Comparison of ENCODE assay signal across 10 cellular contexts in genomic region chr17:137166-137807, GRCh38. TPM values are rescaled to one million over a fixed set of nuclear protein-coding genes. Genes with fewer than 3 reads are reported as not detected.
DNase-seq lines count a peak whose midpoint lies in the region; ATAC-seq and TF ChIP-seq lines count a peak whose summit lies in the region.
"Not testable (repeated sequence)": the region's sequence is repeated elsewhere in the genome, so short reads cannot be mapped to it uniquely, and the experiment has no call there.
"Had no signal": no experiment of that assay in that cellular context is flagged by ENCODE, and none has a peak within 500 bp of the region (broad histone marks: within the 10 kb centered on the region; RNA-seq: fewer than 3 reads in every experiment).

Gene SCGB1C2 (plus strand): TSS chr17:137569. CDS start chr17:137591, 22 bp downstream.

- TF ChIP-seq CTCF in WERI-Rb-1 (IDR thresholded peaks at IDR 0.05; ENCODE audit: low read depth, low read length); chondrocyte (IDR thresholded peaks at IDR 0.05); spleen (IDR thresholded peaks at IDR 0.05 in 8 of 11, conservative IDR thresholded peaks at IDR 0.05 in 3 of 11): not testable (repeated sequence)

- not testable (repeated sequence) for H3K36me3 ChIP-seq in CD4-positive, alpha-beta memory T cell (ENCODE audit: insufficient read depth, low read length); WERI-Rb-1; spleen

- WGBS in right cardiac atrium = 89% methylated on average over 11 of the region's 16 CpGs
- 60 to 90% (median 86%) methylated on average over 1 to 11 of the region's 16 CpGs; no CpG with 5 or more reads in 1 of the 5 donors for WGBS in spleen, 5 donors

- peak within 1 kb of the TSS in 4 of 7 donors; percentile 24 to 46 (median 29) for H3K27ac Mint-ChIP-seq in CD4-positive, alpha-beta memory T cell
- H3K27ac Mint-ChIP-seq in chondrocyte (ENCODE audit: unreplicated experiment); natural killer cell treated with Interleukin-12 subunit alpha and Interleukin-12 subunit beta and Interleukin-15 and Interleukin-18, amount 100 ng/mL, for 72 hours: not testable (repeated sequence)

- H3K9me3 Mint-ChIP-seq in CD4-positive, alpha-beta memory T cell; chondrocyte (ENCODE audit: low read depth); natural killer cell treated with Interleukin-12 subunit alpha and Interleukin-12 subunit beta and Interleukin-15 and Interleukin-18, amount 100 ng/mL, for 72 hours: not testable (repeated sequence)

- H3K4me1 ChIP-seq in CD4-positive, alpha-beta memory T cell (ENCODE audit: insufficient read depth, low read length); right cardiac atrium (ENCODE audit: control insufficient read depth, insufficient read depth, low read length); spleen: not testable (repeated sequence)

- H3K4me3 Mint-ChIP-seq in CD4-positive, alpha-beta memory T cell = peak within 1 kb of the TSS in 3 of 8 donors; percentile 5 to 48 (median 39)
- not testable (repeated sequence) for H3K4me3 Mint-ChIP-seq in chondrocyte (ENCODE audit: unreplicated experiment)
- H3K4me3 Mint-ChIP-seq in natural killer cell treated with Interleukin-12 subunit alpha and Interleukin-12 subunit beta and Interleukin-15 and Interleukin-18, amount 100 ng/mL, for 72 hours = peak within 1 kb of the TSS; percentile 57

- H3K27me3 ChIP-seq in CD4-positive, alpha-beta memory T cell (ENCODE audit: insufficient read depth, low read length); WERI-Rb-1 (ENCODE audit: insufficient read depth, low read depth, severe bottlenecking); right cardiac atrium (ENCODE audit: control insufficient read depth, insufficient read depth); spleen (replicated peaks in 1 of 7): not testable (repeated sequence)

- intact Hi-C loops in CD4-positive, alpha-beta memory T cell (cut with micrococcal nuclease); right cardiac atrium (cut with DNase I); spleen (cut with DNase I; ENCODE audit: low total_unique reads): not testable (repeated sequence)

- CTCF ChIA-PET in CD4-positive, alpha-beta memory T cell (lab: Charles Lee; ENCODE audit: partially characterized antibody) = not testable (repeated sequence)

- TF ChIP-seq POLR2A in spleen (IDR thresholded peaks at IDR 0.05) = not testable (repeated sequence)

- H3K4me1 Mint-ChIP-seq in CD4-positive, alpha-beta memory T cell; chondrocyte (ENCODE audit: low read depth); natural killer cell treated with Interleukin-12 subunit alpha and Interleukin-12 subunit beta and Interleukin-15 and Interleukin-18, amount 100 ng/mL, for 72 hours (ENCODE audit: low read depth in 2 of 2): not testable (repeated sequence)

- not testable (repeated sequence) for H3K9me3 ChIP-seq in CD4-positive, alpha-beta memory T cell (ENCODE audit: control insufficient read depth in 1 of 2, low read length in 2 of 2); WERI-Rb-1 (ENCODE audit: severe bottlenecking); right cardiac atrium (ENCODE audit: control insufficient read depth, low read length); spleen

- POLR2A ChIA-PET in CD4-positive, alpha-beta memory T cell (lab: Charles Lee; ENCODE audit: partially characterized antibody) = not testable (repeated sequence)

- H3K4me3 ChIP-seq in CD4-positive, alpha-beta memory T cell (ENCODE audit: low read length in 2 of 2); WERI-Rb-1 (ENCODE audit: low read depth, low read length); right cardiac atrium (ENCODE audit: low read length); spleen: not testable (repeated sequence)

- ATAC-seq in right cardiac atrium = peak; percentile 5 to 10
- ATAC-seq in natural killer cell treated with Interleukin-12 subunit alpha and Interleukin-12 subunit beta and Interleukin-15 and Interleukin-18, amount 100 ng/mL, for 72 hours = not testable (repeated sequence)

- not testable (repeated sequence) for DNase-seq in CD4-positive, alpha-beta memory T cell; right cardiac atrium; natural killer cell treated with Interleukin-12 subunit alpha and Interleukin-12 subunit beta and Interleukin-15 and Interleukin-18, amount 100 ng/mL, for 72 hours (ENCODE audit: low spot score)
- DNase-seq in WERI-Rb-1 (peak; percentile 3), chondrocyte (ENCODE audit: low spot score) (peak; percentile 20), spleen (peak; percentile 18)
- peak; percentile 43 for DNase-seq in activated effector memory CD4-positive, alpha-beta T cell treated with anti-CD3 and anti-CD28 coated beads, Interleukin-2, amount 50 U/mL, for 16 hours

- not testable (repeated sequence) for H3K36me3 Mint-ChIP-seq in CD4-positive, alpha-beta memory T cell; chondrocyte (ENCODE audit: low read depth); natural killer cell treated with Interleukin-12 subunit alpha and Interleukin-12 subunit beta and Interleukin-15 and Interleukin-18, amount 100 ng/mL, for 72 hours

- H3K27me3 Mint-ChIP-seq in CD4-positive, alpha-beta memory T cell; chondrocyte (ENCODE audit: low read depth); natural killer cell treated with Interleukin-12 subunit alpha and Interleukin-12 subunit beta and Interleukin-15 and Interleukin-18, amount 100 ng/mL, for 72 hours: not testable (repeated sequence)

- H3K27ac ChIP-seq in CD4-positive, alpha-beta memory T cell (ENCODE audit: low read depth, low read length); WERI-Rb-1; right cardiac atrium (ENCODE audit: low read length); spleen: not testable (repeated sequence)

RNA-seq across cellular contexts. Expression of gene SCGB1C2, which starts in this region (rescaled TPM):
- total RNA-seq in CD4-positive, alpha-beta memory T cell = not detected
- polyA plus RNA-seq in CD4-positive, alpha-beta memory T cell = not detected
- total RNA-seq in chondrocyte (not detected in 3 replicates), right cardiac atrium (not detected), spleen (not detected)
- polyA plus RNA-seq in right cardiac atrium (not detected), spleen (not detected)
- not detected for total RNA-seq in natural killer cell treated with Interleukin-12 subunit alpha and Interleukin-12 subunit beta and Interleukin-15 and Interleukin-18, amount 100 ng/mL, for 72 hours
- total RNA-seq: A172; CD8-positive, alpha-beta T cell; GM23248 had no signal
- polyA plus RNA-seq: GM23248 had no signal

Comparison
In these comparisons a context has a peak if more than half of its experiments do, and no peak if none do; other contexts are left out.
1. Peak in DNase-seq in chondrocyte; RNA of the gene not detected or under 1 TPM.
2. Peak in ATAC-seq in right cardiac atrium; RNA of the gene not detected or under 1 TPM.
3. Peak in DNase-seq in spleen; RNA of the gene not detected or under 1 TPM.